Comparison of ENCODE assay signal across 8 cellular contexts in genomic region chr17:57948555-57949420, GRCh38. TPM values are rescaled to one million over a fixed set of nuclear protein-coding genes. Genes with fewer than 3 reads are reported as not detected.
A peak's percentile ranks its signal among the peaks of the same experiment; 100 is the strongest.
DNase-seq lines count a peak whose midpoint lies in the region; ATAC-seq lines count a peak whose summit lies in the region.

No MANE protein-coding gene starts in this region.

- WGBS in mesendoderm (ENCODE audit: extremely low coverage, insufficient coverage, low lambda C conversion rate): no CpG with 5 or more reads among the region's 5 CpGs
- WGBS in aorta, 2 donors: 61 to 72% methylated on average over 5 of the region's 5 CpGs

- peaks cover 7% of the 10 kb centered on the region for H3K79me1 ChIP-seq in mesendoderm (ENCODE audit: low read length)

- H2AK5ac ChIP-seq in mesendoderm (ENCODE audit: low read length): peak overlapping the region; percentile 86

- H2BK120ac ChIP-seq in mesendoderm (ENCODE audit: low read depth, low read length): peak overlapping the region; percentile 75

- H3K4me1 ChIP-seq in mesendoderm (ENCODE audit: control insufficient read depth, low read depth, low read length) (peaks cover 25% of the 10 kb centered on the region), aorta (ENCODE audit: control insufficient read depth in 1 of 2, insufficient read depth in 2 of 2, low read length in 2 of 2) (peaks cover 2 to 5% of the 10 kb centered on the region in 2 donors)

- no peak overlapping the region for H4K5ac ChIP-seq in mesendoderm (ENCODE audit: low read length)

- ATAC-seq in aorta (ENCODE audit: low FRiP score) (peak; percentile 42), GM21786 (IDR thresholded peaks at IDR 0.05; ENCODE audit: unreplicated experiment) (no peak), GM21825 (IDR thresholded peaks at IDR 0.05; ENCODE audit: unreplicated experiment) (no peak), HG02678 (IDR thresholded peaks at IDR 0.05; ENCODE audit: unreplicated experiment) (no peak)

- DNase-seq in EL (peak; percentile 98), MV-4-11 (lab: John Stamatoyannopoulos, UW) (peak; percentile 74), caudate nucleus (lab: John Stamatoyannopoulos, UW) (peak in 5 of 61 donors; percentile 28 to 53 (median 33)), mesendoderm (peak; percentile 97), aorta (peak in 1 of 2 donors; percentile 72)

- peak overlapping the region; percentile 78 for H3K56ac ChIP-seq in mesendoderm (ENCODE audit: low read length)

- H3K36me3 ChIP-seq in mesendoderm (ENCODE audit: control insufficient read depth, insufficient read depth, low read length) (no peaks in the 10 kb centered on the region), aorta (ENCODE audit: control insufficient read depth in 1 of 2, insufficient read depth in 2 of 2, low read length in 1 of 2) (no peaks in the 10 kb centered on the region)

- H3K4me3 ChIP-seq in mesendoderm (ENCODE audit: low read length): no peak overlapping the region
- H3K4me3 ChIP-seq in aorta (ENCODE audit: low read length in 2 of 2): no peak overlapping the region

- peaks cover 13% of the 10 kb centered on the region for H3K79me2 ChIP-seq in mesendoderm (ENCODE audit: control insufficient read depth, insufficient read depth, low read length)

- intact Hi-C loops in aorta (cut with DNase I): no loop called here

- no peaks in the 10 kb centered on the region for H3K27me3 ChIP-seq in mesendoderm (ENCODE audit: insufficient read depth, low read length, poor library complexity)
- no peaks in the 10 kb centered on the region for H3K27me3 ChIP-seq in aorta (ENCODE audit: control insufficient read depth in 1 of 2, insufficient read depth in 2 of 2, low read length in 1 of 2)

- H2BK15ac ChIP-seq in mesendoderm (replicated peaks; ENCODE audit: low read depth): no peak overlapping the region

- H4K8ac ChIP-seq in mesendoderm (ENCODE audit: low read depth, low read length): no peak overlapping the region

- H3K9me3 ChIP-seq in aorta (ENCODE audit: control insufficient read depth, low read length): no peaks in the 10 kb centered on the region

- peak overlapping the region; percentile 10 for H2BK5ac ChIP-seq in mesendoderm (ENCODE audit: low read length)

- H3K4me2 ChIP-seq in mesendoderm (ENCODE audit: low read length): no peak overlapping the region

- no peak overlapping the region for H3K23ac ChIP-seq in mesendoderm (ENCODE audit: low read length)

- peak overlapping the region; percentile 82 for H3K27ac ChIP-seq in caudate nucleus (ENCODE audit: low read depth, low read length)
- H3K27ac ChIP-seq in mesendoderm (ENCODE audit: low read depth, low read length): peak overlapping the region; percentile 64
- peak overlapping the region; percentile 36 to 84 for H3K27ac ChIP-seq in aorta (ENCODE audit: low read depth in 1 of 2, low read length in 2 of 2)

- H3K4ac ChIP-seq in mesendoderm (ENCODE audit: low read depth, low read length): peak overlapping the region; percentile 86

- H3K9ac ChIP-seq in mesendoderm (ENCODE audit: low read length): no peak overlapping the region

- peak overlapping the region; percentile 86 for H3K18ac ChIP-seq in mesendoderm (ENCODE audit: low read length)

RNA-seq across cellular contexts. Expression of gene CUEDC1, which starts 6.4 kb away (rescaled TPM):
- 7.0 TPM for polyA plus RNA-seq in mesendoderm (2013, experiment 1 of 2)
- polyA plus RNA-seq in mesendoderm (2013, experiment 2 of 2): 7.6 TPM
- total RNA-seq in aorta: 10 to 100 TPM; 42.9 to 43.6 TPM
- 10 to 100 TPM; 25.4 to 26.7 TPM for polyA plus RNA-seq in aorta

RNA-seq across cellular contexts. Expression of gene VEZF1, which starts 39.3 kb away (rescaled TPM):
- 43.9 TPM for polyA plus RNA-seq in mesendoderm (2013, experiment 1 of 2)
- 44.0 TPM for polyA plus RNA-seq in mesendoderm (2013, experiment 2 of 2)
- 10 to 100 TPM; 57.3 to 59.8 TPM for total RNA-seq in aorta
- polyA plus RNA-seq in aorta: 10 to 100 TPM; 21.2 to 27.7 TPM

RNA-seq across cellular contexts. Expression of gene SRSF1, which starts 58.3 kb away (rescaled TPM):
- polyA plus RNA-seq in mesendoderm (2013, experiment 1 of 2): 461 TPM
- polyA plus RNA-seq in mesendoderm (2013, experiment 2 of 2): 462 TPM
- 100 to 1,000 TPM; 138 to 147 TPM for total RNA-seq in aorta
- 100 to 1,000 TPM in 1 of 2 donors, 10 to 100 TPM in 1; 84.5 to 102 TPM for polyA plus RNA-seq in aorta
